In the genomic region with DNA sequence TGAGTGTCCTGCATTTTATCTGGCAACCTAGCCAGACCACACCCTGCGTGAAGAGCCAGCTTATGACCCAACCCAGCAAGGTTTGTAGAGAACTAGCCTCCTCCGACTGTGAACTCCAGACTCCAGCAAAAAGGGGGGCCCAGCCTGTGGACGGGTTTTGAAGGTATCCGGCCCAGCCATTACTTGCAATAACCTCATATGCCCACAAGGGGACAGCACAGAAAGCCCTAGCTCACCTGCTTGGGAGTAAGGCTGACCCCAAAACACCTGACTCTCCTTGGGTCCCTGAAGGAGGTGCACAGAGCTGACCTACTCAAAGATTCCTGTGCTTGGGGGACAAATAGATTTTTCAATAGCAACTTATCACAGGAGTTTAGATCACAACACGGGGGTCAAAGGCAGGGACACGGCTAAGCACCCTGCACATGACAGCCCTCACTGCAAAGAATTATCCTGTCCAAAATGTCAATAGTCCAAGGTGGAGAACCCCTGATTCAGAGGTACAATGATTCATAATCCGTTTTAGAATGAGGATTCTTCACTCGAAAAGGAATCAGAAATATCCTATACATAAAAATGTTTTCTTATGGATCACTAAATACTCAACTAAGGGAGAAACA, we compare ENCODE assay signal across 8 cellular contexts. TPM values are rescaled to one million over a fixed set of nuclear protein-coding genes. Genes with fewer than 3 reads are reported as not detected.
A peak's percentile ranks its signal among the peaks of the same experiment; 100 is the strongest.
DNase-seq lines count a peak whose midpoint lies in the region; ATAC-seq and TF ChIP-seq lines count a peak whose summit lies in the region.

No MANE protein-coding gene starts in this region.

- ATAC-seq in GM18870 (IDR thresholded peaks at IDR 0.05; ENCODE audit: unreplicated experiment) (peak; percentile 51), HG03378 (IDR thresholded peaks at IDR 0.05; ENCODE audit: unreplicated experiment) (peak; percentile 78)
- ATAC-seq in naive thymus-derived CD8-positive, alpha-beta T cell = peak; percentile 75 to 81

- H3K4me3 Mint-ChIP-seq in naive thymus-derived CD8-positive, alpha-beta T cell = no peak overlapping the region

- no peaks in the 10 kb centered on the region for H3K4me1 Mint-ChIP-seq in naive thymus-derived CD8-positive, alpha-beta T cell

- H3K36me3 Mint-ChIP-seq in naive thymus-derived CD8-positive, alpha-beta T cell = no peaks in the 10 kb centered on the region

- peak; percentile 92 for TF ChIP-seq CTCF in choroid plexus epithelial cell (conservative IDR thresholded peaks at IDR 0.05; ENCODE audit: low read depth, low read length)

- no peak overlapping the region for H3K27ac Mint-ChIP-seq in naive thymus-derived CD8-positive, alpha-beta T cell

- H3K4me3 ChIP-seq in choroid plexus epithelial cell (ENCODE audit: low read depth, low read length) = no peak overlapping the region

- H3K27me3 Mint-ChIP-seq in naive thymus-derived CD8-positive, alpha-beta T cell = peaks cover 0 to 2% (median 0%) of the 10 kb centered on the region in 5 donors

- H3K9me3 Mint-ChIP-seq in naive thymus-derived CD8-positive, alpha-beta T cell = no peaks in the 10 kb centered on the region

- DNase-seq in AML-193 (lab: John Stamatoyannopoulos, UW) = peak; percentile 15 to 25
- peak; percentile 32 for DNase-seq in T-helper 9 cell
- peak; percentile 58 for DNase-seq in choroid plexus epithelial cell (ENCODE audit: low read depth)
- DNase-seq in naive thymus-derived CD8-positive, alpha-beta T cell = peak in 8 of 10 donors; percentile 27 to 63 (median 46)
- no peak for DNase-seq in cerebellar nuclear complex (lab: John Stamatoyannopoulos, UW)
- no peak for DNase-seq in NOMO-1 (lab: John Stamatoyannopoulos, UW; ENCODE audit: unreplicated experiment in 2 of 2)

- POLR2A ChIA-PET in naive thymus-derived CD8-positive, alpha-beta T cell (lab: Charles Lee) = interaction anchor here (0.7 to 1.3 kb wide), 3 partner anchors 8 to 80 kb away, joined by 3 to 4 read pairs (median 3); no protein-coding TSS in a partner anchor

RNA-seq across cellular contexts. Expression of a gene that starts 4.5 kb away (rescaled TPM):
- not detected for total RNA-seq in naive thymus-derived CD8-positive, alpha-beta T cell
- under 1 TPM in 1 of 3 donors, not detected in 2; 0.08 TPM for polyA plus RNA-seq in naive thymus-derived CD8-positive, alpha-beta T cell

RNA-seq across cellular contexts. Expression of a gene that starts 26.1 kb away (rescaled TPM):
- 10 to 100 TPM; 48.6 to 57.4 TPM for total RNA-seq in naive thymus-derived CD8-positive, alpha-beta T cell
- polyA plus RNA-seq in naive thymus-derived CD8-positive, alpha-beta T cell = 10 to 100 TPM; 10.2 to 23.3 (median 10.2) TPM

RNA-seq across cellular contexts. Expression of a gene that starts 52.5 kb away (rescaled TPM):
- total RNA-seq in naive thymus-derived CD8-positive, alpha-beta T cell = under 1 TPM in 1 of 2 experiments, not detected in 1; 0.30 TPM
- polyA plus RNA-seq in naive thymus-derived CD8-positive, alpha-beta T cell = not detected

RNA-seq across cellular contexts. Expression of a gene that starts 58.3 kb away (rescaled TPM):
- not detected for total RNA-seq in naive thymus-derived CD8-positive, alpha-beta T cell
- polyA plus RNA-seq in naive thymus-derived CD8-positive, alpha-beta T cell = not detected

Comparison
In these comparisons a context has a peak if more than half of its experiments do, and no peak if none do; other contexts are left out.
1. DNase-seq: peak in AML-193 (2 of 2), T-helper 9 cell (single experiment), choroid plexus epithelial cell (single experiment) and naive thymus-derived CD8-positive, alpha-beta T cell (8 of 10); none in cerebellar nuclear complex (0 of 2) and NOMO-1 (0 of 2).
2. Peak in every context shown above with its lines, with median percentiles within 50 percentile points of each other: ATAC-seq.